12 cellular contexts compared by ENCODE assay signal in the genomic region with DNA sequence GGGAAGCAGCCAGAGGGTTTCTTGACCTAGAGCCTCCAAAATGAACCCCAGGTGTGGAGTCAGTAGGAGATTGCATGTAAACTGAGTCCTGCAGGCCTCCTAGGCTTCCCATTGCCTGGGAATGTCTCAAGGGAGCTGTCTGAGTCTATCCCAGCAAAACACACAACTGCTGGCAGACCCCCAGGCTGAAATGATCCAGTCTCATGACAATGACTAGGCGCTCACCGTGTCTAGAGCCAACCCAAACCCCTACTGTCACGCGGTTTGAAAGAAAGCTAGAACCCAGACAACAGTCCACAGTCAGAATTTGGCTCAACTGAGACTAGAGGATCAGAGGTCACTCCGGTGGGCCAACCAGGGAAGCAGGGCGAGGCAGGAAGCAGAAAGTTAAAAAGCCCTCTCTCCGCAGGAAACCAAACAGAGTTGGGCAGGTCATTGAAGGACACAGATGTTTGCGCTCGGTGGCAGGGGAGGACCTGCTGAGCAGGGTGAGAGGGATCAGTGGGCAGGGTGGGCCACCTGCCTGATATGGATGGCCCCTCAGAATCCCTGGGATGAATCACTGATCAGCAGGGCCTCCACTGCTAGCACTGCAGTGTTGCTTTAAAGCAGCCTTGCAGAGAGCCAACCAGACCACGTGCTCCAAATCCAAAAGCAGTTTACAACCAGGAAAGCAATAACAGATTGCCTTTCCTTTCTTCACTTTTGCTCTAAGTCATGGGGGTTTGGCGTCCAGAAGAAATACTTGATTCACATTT. TPM values are rescaled to one million over a fixed set of nuclear protein-coding genes. Genes with fewer than 3 reads are reported as not detected.
DNase-seq lines count a peak whose midpoint lies in the region; ATAC-seq and TF ChIP-seq lines count a peak whose summit lies in the region.
"Had no signal": no experiment of that assay in that cellular context is flagged by ENCODE, and none has a peak within 500 bp of the region (broad histone marks: within the 10 kb centered on the region; RNA-seq: fewer than 3 reads in every experiment).

No MANE protein-coding gene starts in this region.

- no peaks in the 10 kb centered on the region for H3K36me3 ChIP-seq in Caco-2 (ENCODE audit: control insufficient read depth, insufficient read depth, low read length)
- H3K36me3 ChIP-seq in heart right ventricle: peaks cover 0 to 9% (median 0%) of the 10 kb centered on the region in 9 donors
- no peaks in the 10 kb centered on the region for H3K36me3 ChIP-seq in prostate gland

- peak overlapping the region; percentile 57 for H3K27ac Mint-ChIP-seq in Caco-2 (ENCODE audit: unreplicated experiment)
- H3K27ac Mint-ChIP-seq in activated CD8-positive, alpha-beta T cell treated with anti-CD3 and anti-CD28 coated beads for 36 hours: peak overlapping the region; percentile 87
- H3K27ac Mint-ChIP-seq: activated CD4-positive, alpha-beta memory T cell treated with anti-CD3 and anti-CD28 coated beads for 36 hours had no signal

- H3K27ac ChIP-seq in heart right ventricle: peak overlapping the region in 9 of 10 donors; percentile 14 to 92 (median 51)
- H3K27ac ChIP-seq in prostate gland: peak overlapping the region; percentile 48 to 98

- no peaks in the 10 kb centered on the region for H3K27me3 Mint-ChIP-seq in Caco-2 (ENCODE audit: insufficient read depth, unreplicated experiment)
- H3K27me3 Mint-ChIP-seq in activated CD8-positive, alpha-beta T cell treated with anti-CD3 and anti-CD28 coated beads for 36 hours: no peaks in the 10 kb centered on the region
- H3K27me3 Mint-ChIP-seq: activated CD4-positive, alpha-beta memory T cell treated with anti-CD3 and anti-CD28 coated beads for 36 hours had no signal

- no peak for TF ChIP-seq POLR2A in prostate gland (IDR thresholded peaks at IDR 0.05)

- peaks cover 16% of the 10 kb centered on the region for H3K4me1 Mint-ChIP-seq in Caco-2 (ENCODE audit: low read depth, unreplicated experiment)
- peaks cover 91% of the 10 kb centered on the region for H3K4me1 Mint-ChIP-seq in activated CD8-positive, alpha-beta T cell treated with anti-CD3 and anti-CD28 coated beads for 36 hours (ENCODE audit: low read depth)

- H3K9me3 ChIP-seq in Caco-2 (no peaks in the 10 kb centered on the region), heart right ventricle (no peaks in the 10 kb centered on the region), prostate gland (no peaks in the 10 kb centered on the region)

- TF ChIP-seq CTCF in Caco-2 (IDR thresholded peaks at IDR 0.05; ENCODE audit: insufficient read depth in 1 of 2, low read depth in 1 of 2, low read length in 1 of 2, severe bottlenecking in 1 of 2, unreplicated experiment in 1 of 2) (no peak), heart right ventricle (IDR thresholded peaks at IDR 0.05) (no peak), prostate gland (IDR thresholded peaks at IDR 0.05) (no peak)
- TF ChIP-seq CTCF in activated CD8-positive, alpha-beta T cell treated with anti-CD3 and anti-CD28 coated beads for 36 hours (IDR thresholded peaks at IDR 0.05): no peak

- no TSS peak for BruUV-seq in Caco-2 (replicated peaks; lab: Mats Ljungman, UMichigan)

- intact Hi-C loops in Caco-2 (cut with micrococcal nuclease; ENCODE audit: unreplicated experiment) (no loop called here), heart right ventricle (cut with DNase I) (no loop called here), prostate gland (cut with DNase I) (no loop called here)
- intact Hi-C loops in activated CD8-positive, alpha-beta T cell treated with anti-CD3 and anti-CD28 coated beads for 36 hours (cut with micrococcal nuclease): no loop called here

- H3K9me3 Mint-ChIP-seq in Caco-2 (ENCODE audit: unreplicated experiment): no peaks in the 10 kb centered on the region
- no peaks in the 10 kb centered on the region for H3K9me3 Mint-ChIP-seq in activated CD8-positive, alpha-beta T cell treated with anti-CD3 and anti-CD28 coated beads for 36 hours
- H3K9me3 Mint-ChIP-seq: activated CD4-positive, alpha-beta memory T cell treated with anti-CD3 and anti-CD28 coated beads for 36 hours had no signal

- CTCF ChIA-PET in Caco-2 (lab: Charles Lee): interaction anchor here (1.2 kb wide), 1 partner anchor 152 kb away, joined by 5 read pairs; no protein-coding TSS in a partner anchor
- CTCF ChIA-PET in activated CD8-positive, alpha-beta T cell treated with anti-CD3 and anti-CD28 coated beads for 36 hours (lab: Charles Lee): interaction anchor here (1.0 to 2.7 kb wide), 9 partner anchors 8 to 111 kb away, joined by 3 to 13 read pairs (median 5); no protein-coding TSS in a partner anchor

- DNase-seq in Caco-2: no peak
- no peak for DNase-seq in activated CD8-positive, alpha-beta T cell treated with anti-CD3 and anti-CD28 coated beads for 36 hours
- no peak for DNase-seq in heart right ventricle
- DNase-seq in prostate gland (ENCODE audit: low spot score): no peak
- DNase-seq in putamen (ENCODE audit: low spot score): no peak
- no peak for DNase-seq in nucleus accumbens (lab: John Stamatoyannopoulos, UW)
- DNase-seq: activated CD4-positive, alpha-beta memory T cell treated with anti-CD3 and anti-CD28 coated beads for 36 hours; effector CD4-positive, alpha-beta T cell; NCI-H1092; SHP77 treated with DMSO at 0.1 percent for 48 hours had no signal

- no peak overlapping the region for H3K4me3 ChIP-seq in Caco-2 (ENCODE audit: low read depth, low read length)
- H3K4me3 ChIP-seq in heart right ventricle: no peak overlapping the region
- no peak overlapping the region for H3K4me3 ChIP-seq in prostate gland

- H3K27me3 ChIP-seq in Caco-2 (replicated peaks; ENCODE audit: control insufficient read depth, insufficient read depth, low read length) (no peaks in the 10 kb centered on the region), heart right ventricle (no peaks in the 10 kb centered on the region), prostate gland (replicated peaks; ENCODE audit: insufficient read depth) (no peaks in the 10 kb centered on the region)

- 40 to 42% methylated on average over 11 of the region's 11 CpGs for WGBS in heart right ventricle, 2 donors
- 63% methylated on average over 11 of the region's 11 CpGs for WGBS in prostate gland

- H3K4me1 ChIP-seq in Caco-2: peaks cover 12% of the 10 kb centered on the region; the same call in 1 of the 2 replicates
- H3K4me1 ChIP-seq in heart right ventricle: peaks cover 56 to 100% (median 98%) of the 10 kb centered on the region in 9 donors
- no peaks in the 10 kb centered on the region for H3K4me1 ChIP-seq in prostate gland (replicated peaks)

- POLR2A ChIA-PET in Caco-2 (lab: Charles Lee): no interaction called here
- POLR2A ChIA-PET in activated CD8-positive, alpha-beta T cell treated with anti-CD3 and anti-CD28 coated beads for 36 hours (lab: Charles Lee): interaction anchor here (0.7 to 5.5 kb wide), 8 partner anchors 9 to 30 kb away, joined by 3 to 40 read pairs (median 3); no protein-coding TSS in a partner anchor

- H3K4me3 Mint-ChIP-seq in Caco-2 (ENCODE audit: unreplicated experiment): no peak overlapping the region
- peak overlapping the region; percentile 37 for H3K4me3 Mint-ChIP-seq in activated CD8-positive, alpha-beta T cell treated with anti-CD3 and anti-CD28 coated beads for 36 hours
- H3K4me3 Mint-ChIP-seq: activated CD4-positive, alpha-beta memory T cell treated with anti-CD3 and anti-CD28 coated beads for 36 hours had no signal

- peaks cover 48% of the 10 kb centered on the region for H3K36me3 Mint-ChIP-seq in Caco-2 (ENCODE audit: insufficient read depth, unreplicated experiment)
- peaks cover 63% of the 10 kb centered on the region for H3K36me3 Mint-ChIP-seq in activated CD8-positive, alpha-beta T cell treated with anti-CD3 and anti-CD28 coated beads for 36 hours (ENCODE audit: low read depth)
- H3K36me3 Mint-ChIP-seq: activated CD4-positive, alpha-beta memory T cell treated with anti-CD3 and anti-CD28 coated beads for 36 hours had no signal

- peak; percentile 17 for ATAC-seq in activated CD8-positive, alpha-beta T cell treated with anti-CD3 and anti-CD28 coated beads for 36 hours
- ATAC-seq in heart right ventricle (peak in 6 of 8 donors; percentile 2 to 27 (median 16)), GM19455 (IDR thresholded peaks at IDR 0.05; ENCODE audit: unreplicated experiment) (no peak), GM21381 (IDR thresholded peaks at IDR 0.05; ENCODE audit: unreplicated experiment) (no peak)

RNA-seq across cellular contexts. Expression of a gene that starts 23.8 kb away (rescaled TPM):
- total RNA-seq in Caco-2 (2022) (170 and 181 TPM in 2 replicates), heart right ventricle (100 to 1,000 TPM in 6 of 10 donors, 10 to 100 TPM in 4; 82.5 to 235 (median 112) TPM), prostate gland (100 to 1,000 TPM; 197 to 240 TPM)
- total RNA-seq in activated CD8-positive, alpha-beta T cell treated with anti-CD3 and anti-CD28 coated beads for 36 hours: 100 to 1,000 TPM; 214 TPM
- 100 to 1,000 TPM in 1 of 2 donors, 10 to 100 TPM in 1; 67.2 to 104 TPM for polyA plus RNA-seq in heart right ventricle

Comparison
In these comparisons a context has a peak if more than half of its experiments do, and no peak if none do; other contexts are left out.
1. ATAC-seq: peak in activated CD8-positive, alpha-beta T cell treated with anti-CD3 and anti-CD28 coated beads for 36 hours (single experiment) and heart right ventricle (6 of 8); none in GM19455 (single experiment) and GM21381 (single experiment).